8 cellular contexts compared by ENCODE assay signal in the genomic region with DNA sequence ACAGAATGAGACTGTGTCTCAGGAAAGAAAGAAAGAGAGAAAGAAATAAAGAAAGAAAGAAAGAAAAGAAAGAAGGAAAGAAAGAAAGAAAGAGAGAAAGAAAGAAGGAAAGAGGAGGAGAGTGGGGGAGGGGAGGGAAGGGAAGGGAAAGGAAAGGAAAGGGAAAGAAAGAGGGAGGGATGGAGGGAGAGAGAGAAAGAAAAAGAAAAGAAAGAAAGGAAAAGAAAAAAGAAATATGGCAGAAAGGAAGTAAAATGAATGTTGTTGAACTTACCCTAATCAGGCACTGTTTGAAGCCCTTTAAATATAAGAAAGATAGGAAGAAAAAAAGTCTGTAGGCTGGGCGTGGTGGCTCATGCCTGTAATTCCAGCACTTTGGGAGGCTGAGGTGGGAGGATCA.
"Had no signal": no experiment of that assay in that cellular context is flagged by ENCODE, and none has a peak within 500 bp of the region (broad histone marks: within the 10 kb centered on the region; RNA-seq: fewer than 3 reads in every experiment).

No MANE protein-coding gene starts in this region.

- H3K4me3 ChIP-seq: GM12878 had no signal

- FAIRE-seq: G401.6, GM12878, GM12891, GM12892, GM18507, GM19239 had no signal

- DNase-seq: GDM1, GF-D8 had no signal

- ATAC-seq: GM12878 had no signal
